Comparison of ENCODE assay signal across 1 cellular context in genomic region chr6:129663531-129663930, GRCh38.
TF ChIP-seq lines count a peak whose summit lies in the region.

No MANE protein-coding gene starts in this region.

TF ChIP-seq in SK-N-SH, 30 proteins besides CTCF, POLR2A, EP300 and RAD21 (continued from another document):
- no peak for TF ChIP-seq MAX (IDR thresholded peaks at IDR 0.05; ENCODE audit: low read depth)
